ENCODE assay signal across 8 cellular contexts in genomic region chr13:40777166-40777956, GRCh38. TPM values are rescaled to one million over a fixed set of nuclear protein-coding genes. Genes with fewer than 3 reads are reported as not detected.
DNase-seq lines count a peak whose midpoint lies in the region; ATAC-seq, FAIRE-seq and TF ChIP-seq lines count a peak whose summit lies in the region.

No MANE protein-coding gene starts in this region.

- TF ChIP-seq CTCF in gastroesophageal sphincter (IDR thresholded peaks at IDR 0.05) (peak; percentile 49 to 68 (median 62)), pancreas (IDR thresholded peaks at IDR 0.05) (peak; percentile 32 to 55 (median 46))

- TF ChIP-seq EP300 in gastroesophageal sphincter (IDR thresholded peaks at IDR 0.05) = no peak

- DNase-seq in DMS53 (lab: John Stamatoyannopoulos, UW) (peak; percentile 78), NCI-H82 (lab: John Stamatoyannopoulos, UW) (peak; percentile 88), pancreas (peak in 2 of 6 donors; percentile 45 to 48)
- DNase-seq in activated T-helper 2 cell treated with anti-CD3 and anti-CD28 coated beads, Interferon-gamma antibody, Interleukin-2, Interleukin-4, amounts not matched to agents 10 μg/mL and 5 μg/mL and 100 μg/mL, durations not matched to agents 14 hours and 24 hours and 36 hours (ENCODE audit: low spot score) = peak; percentile 36
- no peak for DNase-seq in effector CD8-positive, alpha-beta T cell (lab: John Stamatoyannopoulos, UW)

- no peaks in the 10 kb centered on the region for H3K36me3 Mint-ChIP-seq in activated T-helper 2 cell treated with anti-CD3 and anti-CD28 coated beads, Interferon-gamma antibody, Interleukin-2, Interleukin-4, amounts not matched to agents 10 μg/mL and 5 μg/mL and 100 μg/mL, durations not matched to agents 14 hours and 24 hours and 36 hours (ENCODE audit: low read depth)

- no peaks in the 10 kb centered on the region for H3K27me3 Mint-ChIP-seq in activated T-helper 2 cell treated with anti-CD3 and anti-CD28 coated beads, Interferon-gamma antibody, Interleukin-2, Interleukin-4, amounts not matched to agents 10 μg/mL and 5 μg/mL and 100 μg/mL, durations not matched to agents 14 hours and 24 hours and 36 hours (ENCODE audit: low read depth)

- no peak for TF ChIP-seq POLR2A in gastroesophageal sphincter (IDR thresholded peaks at IDR 0.05)

- H3K4me3 ChIP-seq in gastroesophageal sphincter (peak overlapping the region; percentile 15 to 26), pancreas (peak overlapping the region in 2 of 4 donors; percentile 3 to 28)

- FAIRE-seq in pancreas (lab: Jason Lieb, UNC) = no peak

- H3K4me1 ChIP-seq in gastroesophageal sphincter (peaks cover 0 to 11% (median 0%) of the 10 kb centered on the region in 3 donors), pancreas (no peaks in the 10 kb centered on the region)

- peak overlapping the region in 1 of 4 donors; percentile 13 for H3K27ac ChIP-seq in gastroesophageal sphincter
- peak overlapping the region in 1 of 4 donors; percentile 22 for H3K27ac ChIP-seq in pancreas

- H3K9me3 ChIP-seq in gastroesophageal sphincter (no peaks in the 10 kb centered on the region), pancreas (no peaks in the 10 kb centered on the region)

- H3K9me3 Mint-ChIP-seq in activated T-helper 2 cell treated with anti-CD3 and anti-CD28 coated beads, Interferon-gamma antibody, Interleukin-2, Interleukin-4, amounts not matched to agents 10 μg/mL and 5 μg/mL and 100 μg/mL, durations not matched to agents 14 hours and 24 hours and 36 hours = no peaks in the 10 kb centered on the region

- ATAC-seq in GM19463 (IDR thresholded peaks at IDR 0.05; ENCODE audit: unreplicated experiment) = peak; percentile 87
- peak; percentile 56 for ATAC-seq in HG03457 (IDR thresholded peaks at IDR 0.05; ENCODE audit: unreplicated experiment)
- ATAC-seq in gastroesophageal sphincter = peak; percentile 77
- ATAC-seq in pancreas = peak; percentile 82 to 93 (median 92)

- H3K36me3 ChIP-seq in gastroesophageal sphincter = no peaks in the 10 kb centered on the region
- H3K36me3 ChIP-seq in pancreas = no peaks in the 10 kb centered on the region

- peak overlapping the region; percentile 72 for H3K4me3 Mint-ChIP-seq in activated T-helper 2 cell treated with anti-CD3 and anti-CD28 coated beads, Interferon-gamma antibody, Interleukin-2, Interleukin-4, amounts not matched to agents 10 μg/mL and 5 μg/mL and 100 μg/mL, durations not matched to agents 14 hours and 24 hours and 36 hours (ENCODE audit: low read depth)

- H3K4me1 Mint-ChIP-seq in activated T-helper 2 cell treated with anti-CD3 and anti-CD28 coated beads, Interferon-gamma antibody, Interleukin-2, Interleukin-4, amounts not matched to agents 10 μg/mL and 5 μg/mL and 100 μg/mL, durations not matched to agents 14 hours and 24 hours and 36 hours (ENCODE audit: low read depth) = peaks cover 35% of the 10 kb centered on the region

- H3K27me3 ChIP-seq in gastroesophageal sphincter = no peaks in the 10 kb centered on the region
- no peaks in the 10 kb centered on the region for H3K27me3 ChIP-seq in pancreas

- WGBS in gastroesophageal sphincter (ENCODE audit: low coverage in 1 of 2), 2 donors = 14 to 20% methylated on average over 7 to 8 of the region's 8 CpGs
- 10 to 11% methylated on average over 8 of the region's 8 CpGs for WGBS in pancreas, 2 donors

- intact Hi-C loops in activated T-helper 2 cell treated with anti-CD3 and anti-CD28 coated beads, Interferon-gamma antibody, Interleukin-2, Interleukin-4, amounts not matched to agents 10 μg/mL and 5 μg/mL and 100 μg/mL, durations not matched to agents 14 hours and 24 hours and 36 hours (cut with micrococcal nuclease) = loop anchor here (1.0 to 10.0 kb wide), 13 partner anchors 10 to 1743 kb away; partner anchors contain the start of genes ELF1, NHLRC3, PROSER1 and RGCC
- intact Hi-C loops in pancreas (cut with DNase I) = no loop called here

- peak overlapping the region; percentile 99 for H3K27ac Mint-ChIP-seq in activated T-helper 2 cell treated with anti-CD3 and anti-CD28 coated beads, Interferon-gamma antibody, Interleukin-2, Interleukin-4, amounts not matched to agents 10 μg/mL and 5 μg/mL and 100 μg/mL, durations not matched to agents 14 hours and 24 hours and 36 hours

RNA-seq across cellular contexts. Expression of gene MRPS31, which starts 6.4 kb away (rescaled TPM):
- total RNA-seq in activated T-helper 2 cell treated with anti-CD3 and anti-CD28 coated beads, Interferon-gamma antibody, Interleukin-2, Interleukin-4, amounts not matched to agents 10 μg/mL and 5 μg/mL and 100 μg/mL, durations not matched to agents 14 hours and 24 hours and 36 hours = 42.9 and 43.1 TPM in 2 replicates
- total RNA-seq in gastroesophageal sphincter = 10 to 100 TPM; 13.8 to 25.3 (median 15.8) TPM
- total RNA-seq in pancreas = 10 to 100 TPM in 1 of 6 donors, 1 to 10 TPM in 5; 6.2 to 12.9 (median 8.3) TPM
- 10 to 100 TPM; 20.1 to 22.8 TPM for polyA plus RNA-seq in pancreas

RNA-seq across cellular contexts. Expression of gene SLC25A15, which starts 12.1 kb away (rescaled TPM):
- total RNA-seq in activated T-helper 2 cell treated with anti-CD3 and anti-CD28 coated beads, Interferon-gamma antibody, Interleukin-2, Interleukin-4, amounts not matched to agents 10 μg/mL and 5 μg/mL and 100 μg/mL, durations not matched to agents 14 hours and 24 hours and 36 hours = 21.8 and 24.1 TPM in 2 replicates
- 10 to 100 TPM in 1 of 4 donors, 1 to 10 TPM in 3; 1.8 to 14.4 (median 3.0) TPM for total RNA-seq in gastroesophageal sphincter
- total RNA-seq in pancreas = 10 to 100 TPM; 10.1 to 35.9 (median 17.6) TPM
- 1 to 10 TPM; 4.4 to 6.5 TPM for polyA plus RNA-seq in pancreas
